In genomic region chr11:67266424-67267187, GRCh38 we compare ENCODE assay signal across 8 cellular contexts. TPM values are rescaled to one million over a fixed set of nuclear protein-coding genes. Genes with fewer than 3 reads are reported as not detected.
DNase-seq lines count a peak whose midpoint lies in the region; ATAC-seq and TF ChIP-seq lines count a peak whose summit lies in the region.

TSS of gene GRK2 (plus strand) at chr11:67266473. CDS start at chr11:67266700, 227 bp downstream.

- TF ChIP-seq CTCF in HCT116 (IDR thresholded peaks at IDR 0.05 in 2 of 3, conservative IDR thresholded peaks at IDR 0.05 in 1 of 3; ENCODE audit: borderline replicate concordance in 1 of 3, insufficient read depth in 1 of 3, low read depth in 2 of 3, low read length in 2 of 3) (no peak), psoas muscle (IDR thresholded peaks at IDR 0.05) (no peak)

- DNase-seq in DMS53 (lab: John Stamatoyannopoulos, UW) (peak; percentile 89), HCT116 (ENCODE audit: low read depth, low spot score) (no peak), NCI-H2227 (lab: John Stamatoyannopoulos, UW; ENCODE audit: unreplicated experiment) (peak; percentile 78), left ventricle myocardium superior (peak; percentile 68), psoas muscle (peak in 1 of 2 donors; percentile 73), MV-4-11 (lab: John Stamatoyannopoulos, UW) (no peak)
- no peak for DNase-seq in activated naive CD8-positive, alpha-beta T cell treated with anti-CD3 and anti-CD28 coated beads, Interleukin-2, amount 50 U/mL, for 24 hours

- H3K27me3 ChIP-seq in HCT116 (ENCODE audit: insufficient read depth, low read length) = no peaks in the 10 kb centered on the region
- H3K27me3 ChIP-seq in psoas muscle (ENCODE audit: insufficient read depth in 3 of 3, low read length in 2 of 3) = no peaks in the 10 kb centered on the region

- peak within 1 kb of the TSS; percentile 84 for H3K27ac ChIP-seq in HCT116 (ENCODE audit: low read depth, low read length)
- peak within 1 kb of the TSS; percentile 69 for H3K27ac ChIP-seq in psoas muscle

- H3K27ac Mint-ChIP-seq in activated naive CD8-positive, alpha-beta T cell treated with anti-CD3 and anti-CD28 coated beads, Interleukin-2, amount 50 U/mL, for 24 hours = peak within 1 kb of the TSS; percentile 100

- H3K4me3 Mint-ChIP-seq in activated naive CD8-positive, alpha-beta T cell treated with anti-CD3 and anti-CD28 coated beads, Interleukin-2, amount 50 U/mL, for 24 hours = peak within 1 kb of the TSS; percentile 95

- no peaks in the 10 kb centered on the region for H3K9me2 ChIP-seq in HCT116 (ENCODE audit: insufficient read depth)

- no peaks in the 10 kb centered on the region for H3K9me3 Mint-ChIP-seq in activated naive CD8-positive, alpha-beta T cell treated with anti-CD3 and anti-CD28 coated beads, Interleukin-2, amount 50 U/mL, for 24 hours

- peaks cover 2% of the 10 kb centered on the region for H3K27me3 Mint-ChIP-seq in activated naive CD8-positive, alpha-beta T cell treated with anti-CD3 and anti-CD28 coated beads, Interleukin-2, amount 50 U/mL, for 24 hours

- WGBS in psoas muscle, 3 donors = 1 to 2% (median 1%) methylated on average over 30 to 110 of the region's 110 CpGs

- H3K36me3 Mint-ChIP-seq in activated naive CD8-positive, alpha-beta T cell treated with anti-CD3 and anti-CD28 coated beads, Interleukin-2, amount 50 U/mL, for 24 hours (ENCODE audit: low read depth) = peaks cover 41% of the 10 kb centered on the region

- peaks cover 12 to 36% of the 10 kb centered on the region in 2 experiments; a peak in 3 of 4 replicates for H3K4me1 ChIP-seq in HCT116 (ENCODE audit: control insufficient read depth in 1 of 2, insufficient read depth in 2 of 2, low read length in 2 of 2)
- peaks cover 51% of the 10 kb centered on the region for H3K4me1 ChIP-seq in psoas muscle

- peaks cover 85% of the 10 kb centered on the region for H3K4me1 Mint-ChIP-seq in activated naive CD8-positive, alpha-beta T cell treated with anti-CD3 and anti-CD28 coated beads, Interleukin-2, amount 50 U/mL, for 24 hours

- peak within 1 kb of the TSS; percentile 96 for H3K4me2 ChIP-seq in HCT116 (ENCODE audit: low read length)

- H3K4me3 ChIP-seq in HCT116 (replicated peaks in 1 of 2; ENCODE audit: low read depth in 1 of 2, low read length in 2 of 2) = peak within 1 kb of the TSS; percentile 71 to 98
- peak within 1 kb of the TSS; percentile 91 for H3K4me3 ChIP-seq in psoas muscle

- peak; percentile 56 for ATAC-seq in HCT116
- ATAC-seq in activated naive CD8-positive, alpha-beta T cell treated with anti-CD3 and anti-CD28 coated beads, Interleukin-2, amount 50 U/mL, for 24 hours = no peak
- peak; percentile 2 for ATAC-seq in left ventricle myocardium superior
- peak; percentile 5 to 36 (median 22) for ATAC-seq in psoas muscle
- ATAC-seq in HG03460 (IDR thresholded peaks at IDR 0.05; ENCODE audit: unreplicated experiment) = no peak

- intact Hi-C loops in HCT116 (cut with micrococcal nuclease) = loop anchor here (1.0 kb wide), 1 partner anchor 51 kb away; no protein-coding TSS in a partner anchor
- intact Hi-C loops in left ventricle myocardium superior (cut with micrococcal nuclease) = no loop called here
- intact Hi-C loops in psoas muscle (cut with DNase I) = loop anchor here (1.0 to 10.0 kb wide), 4 partner anchors 36 to 118 kb away; partner anchors contain the start of gene SSH3 (in 1 of the 2)

- BruUV-seq in HCT116 (replicated peaks; lab: Mats Ljungman, UMichigan) = no TSS peak

- H3K9ac ChIP-seq in HCT116 (ENCODE audit: low read length) = peak within 1 kb of the TSS; percentile 84

- H3K9me3 ChIP-seq in HCT116 (ENCODE audit: control insufficient read depth in 1 of 2, insufficient read depth in 1 of 2, low read depth in 1 of 2, low read length in 2 of 2) = no peaks in the 10 kb centered on the region
- H3K9me3 ChIP-seq in psoas muscle = no peaks in the 10 kb centered on the region

- peaks cover 2 to 15% of the 10 kb centered on the region in 2 experiments; a peak in 1 of 4 replicates for H3K36me3 ChIP-seq in HCT116 (ENCODE audit: control insufficient read depth in 1 of 2, insufficient read depth in 2 of 2, low read length in 2 of 2)
- peaks cover 0 to 14% of the 10 kb centered on the region in 2 donors for H3K36me3 ChIP-seq in psoas muscle (ENCODE audit: insufficient read depth in 1 of 2, low read depth in 1 of 2)

- H2AFZ ChIP-seq in HCT116 (ENCODE audit: low read depth, low read length, poor library complexity, severe bottlenecking) = no peak within 1 kb of the TSS

- CTCF ChIA-PET in HCT116 (lab: Charles Lee) = interaction anchor here (0.6 to 1.3 kb wide), 3 partner anchors 11 to 115 kb away, joined by 4 to 10 read pairs (median 5); no protein-coding TSS in a partner anchor

- H3K79me2 ChIP-seq in HCT116 (ENCODE audit: insufficient read depth, low read length) = peaks cover 51% of the 10 kb centered on the region

- RAD21 ChIA-PET in HCT116 (lab: Charles Lee; ENCODE audit: low non-redundant PET in 1 of 2, low total read pairs in 2 of 2, uncharacterized antibody in 2 of 2, unreplicated experiment in 2 of 2) = no interaction called here

- no peaks in the 10 kb centered on the region for H4K20me1 ChIP-seq in HCT116 (ENCODE audit: insufficient read depth)

- no peak for TF ChIP-seq RAD21 in HCT116 (IDR thresholded peaks at IDR 0.05; ENCODE audit: low read depth)

- TF ChIP-seq POLR2A in HCT116 (IDR thresholded peaks at IDR 0.05; ENCODE audit: borderline replicate concordance, extremely low read depth, insufficient read depth, insufficient read length) = no peak

- POLR2A ChIA-PET in HCT116 (lab: Charles Lee) = no interaction called here

TF ChIP-seq in HCT116, 20 proteins besides CTCF, POLR2A, EP300 and RAD21:
- TF ChIP-seq MAX (IDR thresholded peaks at IDR 0.05) (no peak), SP1 (IDR thresholded peaks at IDR 0.05; ENCODE audit: low read depth) (no peak), YY1 (IDR thresholded peaks at IDR 0.05; ENCODE audit: extremely low read depth, insufficient replicate concordance, low read depth, low read length) (peak; percentile 63), SRF (IDR thresholded peaks at IDR 0.05; ENCODE audit: low read depth) (no peak), ZFX (IDR thresholded peaks at IDR 0.05) (peak; percentile 46; the same call in 1 of the 2 replicates), EZH2 (IDR thresholded peaks at IDR 0.05) (no peak), EZH2phosphoT487 (IDR thresholded peaks at IDR 0.05; ENCODE audit: borderline replicate concordance) (no peak), JUND (IDR thresholded peaks at IDR 0.05) (no peak), TCF7L2 (IDR thresholded peaks at IDR 0.05; ENCODE audit: borderline replicate concordance, extremely low read depth, insufficient read depth, insufficient read length) (no peak)
TF ChIP-seq in HCT116: peak in this region for 2.

RNA-seq across cellular contexts. Expression of gene GRK2, which starts in this region (rescaled TPM):
- 83.0 TPM for total RNA-seq in HCT116 (2021; ENCODE audit: unreplicated experiment)
- 94.4 and 117 TPM in 2 replicates for polyA plus RNA-seq in HCT116 (2012)
- total RNA-seq in left ventricle myocardium superior = 56.8 TPM
- 10 to 100 TPM; 41.7 to 46.8 (median 46.1) TPM for total RNA-seq in psoas muscle
- polyA plus RNA-seq in psoas muscle = 10 to 100 TPM; 37.3 to 56.8 (median 46.2) TPM

Comparison
In these comparisons a context has a peak if more than half of its experiments do, and no peak if none do; other contexts are left out.
1. DNase-seq: peak in DMS53 (single experiment), NCI-H2227 (single experiment) and left ventricle myocardium superior (single experiment); none in HCT116 (single experiment), activated naive CD8-positive, alpha-beta T cell treated with anti-CD3 and anti-CD28 coated beads, Interleukin-2, amount 50 U/mL, for 24 hours (single experiment) and MV-4-11 (single experiment).
2. ATAC-seq: peak in HCT116 (single experiment), left ventricle myocardium superior (single experiment) and psoas muscle (4 of 4); none in activated naive CD8-positive, alpha-beta T cell treated with anti-CD3 and anti-CD28 coated beads, Interleukin-2, amount 50 U/mL, for 24 hours (single experiment) and HG03460 (single experiment).